Comparison of ENCODE assay signal across 1 cellular context in genomic region chr20:58405504-58406291, GRCh38.
A peak's percentile ranks its signal among the peaks of the same experiment; 100 is the strongest.
TF ChIP-seq lines count a peak whose summit lies in the region.

No MANE protein-coding gene starts in this region.

TF ChIP-seq in HEK293, 187 proteins besides CTCF, POLR2A, EP300 and RAD21 (continued from another document):
- TF ChIP-seq, protein P1, sequence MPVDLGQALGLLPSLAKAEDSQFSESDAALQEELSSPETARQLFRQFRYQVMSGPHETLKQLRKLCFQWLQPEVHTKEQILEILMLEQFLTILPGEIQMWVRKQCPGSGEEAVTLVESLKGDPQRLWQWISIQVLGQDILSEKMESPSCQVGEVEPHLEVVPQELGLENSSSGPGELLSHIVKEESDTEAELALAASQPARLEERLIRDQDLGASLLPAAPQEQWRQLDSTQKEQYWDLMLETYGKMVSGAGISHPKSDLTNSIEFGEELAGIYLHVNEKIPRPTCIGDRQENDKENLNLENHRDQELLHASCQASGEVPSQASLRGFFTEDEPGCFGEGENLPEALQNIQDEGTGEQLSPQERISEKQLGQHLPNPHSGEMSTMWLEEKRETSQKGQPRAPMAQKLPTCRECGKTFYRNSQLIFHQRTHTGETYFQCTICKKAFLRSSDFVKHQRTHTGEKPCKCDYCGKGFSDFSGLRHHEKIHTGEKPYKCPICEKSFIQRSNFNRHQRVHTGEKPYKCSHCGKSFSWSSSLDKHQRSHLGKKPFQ (tag by site-specific recombination; IDR thresholded peaks at IDR 0.05): peak; percentile 69; the same call in 1 of the 2 replicates
- TF ChIP-seq OSR2 (tag by site-specific recombination; IDR thresholded peaks at IDR 0.05): peak; percentile 68
- TF ChIP-seq ZSCAN23 (tag by site-specific recombination; IDR thresholded peaks at IDR 0.05): no peak
TF ChIP-seq in HEK293: peak in this region for 8.
